Comparison of ENCODE assay signal across 8 cellular contexts in the genomic region with DNA sequence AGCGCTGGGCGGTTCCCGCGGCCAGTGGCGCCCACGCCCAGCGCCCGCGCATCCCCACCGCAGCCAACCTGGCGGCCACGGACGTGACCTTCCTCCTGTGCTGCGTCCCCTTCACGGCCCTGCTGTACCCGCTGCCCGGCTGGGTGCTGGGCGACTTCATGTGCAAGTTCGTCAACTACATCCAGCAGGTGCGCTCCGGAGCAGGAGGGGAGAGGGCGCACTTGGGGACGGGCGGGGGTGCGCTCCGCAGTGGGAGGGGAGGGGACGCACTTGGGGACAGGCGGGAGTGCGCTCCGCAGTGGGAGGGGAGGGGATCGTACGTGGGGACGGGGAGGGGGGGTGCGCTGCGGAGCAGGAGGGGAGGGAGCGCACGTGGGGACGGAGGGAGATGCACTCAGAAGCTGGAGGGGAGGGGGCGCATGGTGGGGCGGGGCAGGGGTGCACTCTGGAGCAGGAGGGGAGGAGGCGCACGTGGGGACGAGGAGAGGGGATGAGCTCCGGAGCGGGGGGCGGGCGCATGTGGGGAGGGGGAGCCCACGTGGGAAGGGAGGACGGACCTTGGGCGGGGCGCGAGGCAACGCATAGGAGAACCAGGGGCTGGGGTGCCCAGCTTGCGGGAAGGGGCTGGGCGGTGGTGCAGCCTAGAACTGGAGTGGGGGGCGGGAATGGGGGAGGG. TPM values are rescaled to one million over a fixed set of nuclear protein-coding genes. Genes with fewer than 3 reads are reported as not detected.
DNase-seq lines count a peak whose midpoint lies in the region; ATAC-seq and TF ChIP-seq lines count a peak whose summit lies in the region.
"Had no signal": no experiment of that assay in that cellular context is flagged by ENCODE, and none has a peak within 500 bp of the region (broad histone marks: within the 10 kb centered on the region; RNA-seq: fewer than 3 reads in every experiment).

No MANE protein-coding gene starts in this region.

- ATAC-seq in GM19324 (IDR thresholded peaks at IDR 0.05; ENCODE audit: low FRiP score, unreplicated experiment) (no peak), HG02642 (IDR thresholded peaks at IDR 0.05; ENCODE audit: poor library complexity, unreplicated experiment) (no peak), GM19328 (IDR thresholded peaks at IDR 0.05; ENCODE audit: unreplicated experiment) (no peak)

- peaks cover 61% of the 10 kb centered on the region for H3K27me3 ChIP-seq in DOHH2 (ENCODE audit: control insufficient read depth, low read length)
- peaks cover 60% of the 10 kb centered on the region for H3K27me3 ChIP-seq in endodermal cell (ENCODE audit: control insufficient read depth, insufficient read depth, low read length, poor library complexity, severe bottlenecking)

- H3K9ac ChIP-seq in endodermal cell (ENCODE audit: extremely low read depth, low read length, poor library complexity, severe bottlenecking) = no peak overlapping the region

- peaks cover 3% of the 10 kb centered on the region; the same call in 1 of the 2 replicates for H3F3A ChIP-seq in DOHH2 (ENCODE audit: control insufficient read depth, insufficient read depth)

- H3K9me3 ChIP-seq in DOHH2 (ENCODE audit: control insufficient read depth, insufficient read depth, low read length) = no peaks in the 10 kb centered on the region
- no peaks in the 10 kb centered on the region for H3K9me3 ChIP-seq in endodermal cell (ENCODE audit: control insufficient read depth, low read length)

- no peaks in the 10 kb centered on the region for H3K9me2 ChIP-seq in DOHH2 (replicated peaks; ENCODE audit: control insufficient read depth, low read length)

- H3K27ac ChIP-seq in DOHH2 (ENCODE audit: low read depth, low read length) = no peak overlapping the region
- no peak overlapping the region for H3K27ac ChIP-seq in endodermal cell (ENCODE audit: low read depth, low read length)

- H3K4me1 ChIP-seq in DOHH2 (ENCODE audit: control insufficient read depth, low read length) (peaks cover 35% of the 10 kb centered on the region), endodermal cell (ENCODE audit: control insufficient read depth, insufficient read depth, low read length) (peaks cover 3% of the 10 kb centered on the region)

- H3K4me2 ChIP-seq in DOHH2 (ENCODE audit: low read length) = peak overlapping the region; percentile 51; the same call in 1 of the 2 replicates

- H3K4me3 ChIP-seq in DOHH2 (ENCODE audit: low read length) (no peak overlapping the region), endodermal cell (ENCODE audit: low read length) (no peak overlapping the region)

- H3K36me3 ChIP-seq in DOHH2 (ENCODE audit: control insufficient read depth, low read length) (no peaks in the 10 kb centered on the region), endodermal cell (ENCODE audit: control insufficient read depth, insufficient read depth, low read length) (no peaks in the 10 kb centered on the region)

- no peaks in the 10 kb centered on the region for H4K20me1 ChIP-seq in DOHH2 (ENCODE audit: control insufficient read depth, insufficient read depth, low read depth, low read length)

- peaks cover under 1% of the 10 kb centered on the region for H3K79me2 ChIP-seq in DOHH2 (ENCODE audit: control insufficient read depth, low read length)

- H3K36me3 Mint-ChIP-seq in endodermal cell (ENCODE audit: low read depth) = no peaks in the 10 kb centered on the region

- no peak for TF ChIP-seq CTCF in DOHH2 (IDR thresholded peaks at IDR 0.05; ENCODE audit: low read depth, low read length, poor library complexity, severe bottlenecking)
- TF ChIP-seq CTCF in endodermal cell (conservative IDR thresholded peaks at IDR 0.05) = no peak

- no peak overlapping the region for H3K27ac Mint-ChIP-seq in endodermal cell

- DNase-seq in NCI-H2227 (lab: John Stamatoyannopoulos, UW; ENCODE audit: unreplicated experiment) (peak; percentile 76), endodermal cell (peak; percentile 75)
- DNase-seq: KG1 had no signal

- no peaks in the 10 kb centered on the region for H3K9me3 Mint-ChIP-seq in endodermal cell

- H3K4me1 Mint-ChIP-seq in endodermal cell = peaks cover 2% of the 10 kb centered on the region

- H3K4me3 Mint-ChIP-seq in endodermal cell = no peak overlapping the region

- 2 to 4% methylated on average over 9 to 46 of the region's 56 CpGs for WGBS in endodermal cell (ENCODE audit: insufficient coverage in 1 of 2, insufficient read length in 1 of 2), 2 experiments

- H3K27me3 Mint-ChIP-seq in endodermal cell (ENCODE audit: insufficient read depth) = peaks cover 75% of the 10 kb centered on the region

RNA-seq across cellular contexts. Expression of gene KISS1R, which starts 1.5 kb away (rescaled TPM):
- total RNA-seq in endodermal cell = under 1 TPM in 1 of 2 donors, not detected in 1; 0.73 TPM
- 1.3 TPM for polyA plus RNA-seq in endodermal cell (2013, experiment 1 of 2)
- 0.70 TPM for polyA plus RNA-seq in endodermal cell (2013, experiment 2 of 2)
- total RNA-seq: fibroblast of lung had no signal
- polyA plus RNA-seq: fibroblast of lung had no signal

RNA-seq across cellular contexts. Expression of gene R3HDM4, which starts 5.6 kb away (rescaled TPM):
- total RNA-seq in endodermal cell = 10 to 100 TPM; 61.1 to 64.7 TPM
- 54.6 TPM for polyA plus RNA-seq in endodermal cell (2013, experiment 1 of 2)
- 56.9 TPM for polyA plus RNA-seq in endodermal cell (2013, experiment 2 of 2)

RNA-seq across cellular contexts. Expression of gene ARID3A, which starts 7.2 kb away (rescaled TPM):
- 100 to 1,000 TPM; 121 to 124 TPM for total RNA-seq in endodermal cell
- polyA plus RNA-seq in endodermal cell (2013, experiment 1 of 2) = 40.4 TPM
- polyA plus RNA-seq in endodermal cell (2013, experiment 2 of 2) = 41.7 TPM

RNA-seq across cellular contexts. Expression of gene RNU6-9, which starts 25.3 kb away (rescaled TPM):
- not detected for total RNA-seq in endodermal cell
- polyA plus RNA-seq in endodermal cell (2013, experiment 1 of 2) = under 0.01 TPM
- polyA plus RNA-seq in endodermal cell (2013, experiment 2 of 2) = under 0.01 TPM
- total RNA-seq: fibroblast of lung had no signal
- polyA plus RNA-seq: fibroblast of lung had no signal

RNA-seq across cellular contexts. Expression of gene MED16, which starts 25.6 kb away (rescaled TPM):
- total RNA-seq in endodermal cell = 10 to 100 TPM; 75.8 to 92.4 TPM
- 69.8 TPM for polyA plus RNA-seq in endodermal cell (2013, experiment 1 of 2)
- 66.0 TPM for polyA plus RNA-seq in endodermal cell (2013, experiment 2 of 2)
